Comparison of ENCODE assay signal across 5 cellular contexts in genomic region chrX:30930143-30930542, GRCh38.
"Had no signal": no experiment of that assay in that cellular context is flagged by ENCODE, and none has a peak within 500 bp of the region (broad histone marks: within the 10 kb centered on the region; RNA-seq: fewer than 3 reads in every experiment).

No MANE protein-coding gene starts in this region.

- FAIRE-seq: GM12878, GM12892, GM18507 had no signal

- H3K4me3 ChIP-seq: GM12878 had no signal

- ATAC-seq: GM12878 had no signal

- DNase-seq: GDM1, GF-D8 had no signal
